In the genomic region with DNA sequence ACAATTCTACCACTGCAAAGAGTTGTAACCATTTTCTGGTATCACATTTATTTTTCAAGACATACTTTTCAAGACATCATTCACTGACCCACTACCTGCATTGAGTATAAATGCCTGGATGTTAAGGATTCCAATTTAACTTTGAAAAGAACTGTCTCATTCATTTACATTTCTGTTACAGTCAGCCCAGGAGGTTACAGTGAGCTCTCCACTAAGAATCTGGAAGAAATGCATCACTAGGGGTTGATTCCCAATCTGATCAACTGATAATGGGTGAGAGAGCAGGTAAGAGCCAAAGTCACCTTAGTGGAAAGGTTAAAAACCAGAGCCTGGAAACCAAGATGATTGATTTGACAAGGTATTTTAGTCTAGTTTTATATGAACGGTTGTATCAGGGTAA, we compare ENCODE assay signal across 16 cellular contexts.
A peak's percentile ranks its signal among the peaks of the same experiment; 100 is the strongest.
DNase-seq lines count a peak whose midpoint lies in the region; ATAC-seq and TF ChIP-seq lines count a peak whose summit lies in the region.
"Had no signal": no experiment of that assay in that cellular context is flagged by ENCODE, and none has a peak within 500 bp of the region (broad histone marks: within the 10 kb centered on the region; RNA-seq: fewer than 3 reads in every experiment).

No MANE protein-coding gene starts in this region.

- ATAC-seq in WTC11 (peak; percentile 71), left lobe of liver (no peak)
- ATAC-seq: HCT116 had no signal

- TF ChIP-seq CTCF in WTC11 (IDR thresholded peaks at IDR 0.05) (no peak), MCF 10A (IDR thresholded peaks at IDR 0.05; ENCODE audit: unreplicated experiment) (no peak)

- no peaks in the 10 kb centered on the region for H3K36me3 ChIP-seq in iPS-15b (ENCODE audit: control insufficient read depth, insufficient read depth, low read length)

- H3K36me3 Mint-ChIP-seq in WTC11 (no peaks in the 10 kb centered on the region), MCF 10A (ENCODE audit: insufficient read depth, unreplicated experiment) (no peaks in the 10 kb centered on the region)
- H3K36me3 Mint-ChIP-seq: CD4-positive, alpha-beta memory T cell had no signal

- POLR2A ChIA-PET in WTC11 (lab: Charles Lee), result no interaction called here
- POLR2A ChIA-PET in MCF 10A (lab: Yijun Ruan, JAX), result no interaction called here

- no peaks in the 10 kb centered on the region for H3K27me3 ChIP-seq in iPS-15b (ENCODE audit: control insufficient read depth, insufficient read depth, low read length)

- H3K27ac Mint-ChIP-seq in WTC11 (peak overlapping the region; percentile 0; the same call in 1 of the 2 replicates), MCF 10A (ENCODE audit: low read depth, unreplicated experiment) (no peak overlapping the region)
- H3K27ac Mint-ChIP-seq: CD4-positive, alpha-beta memory T cell had no signal

- H3K27me3 Mint-ChIP-seq in WTC11 (ENCODE audit: low read depth) (peaks cover 2% of the 10 kb centered on the region; the same call in 1 of the 2 replicates), MCF 10A (ENCODE audit: insufficient read depth, unreplicated experiment) (no peaks in the 10 kb centered on the region)
- H3K27me3 Mint-ChIP-seq: CD4-positive, alpha-beta memory T cell had no signal

- peaks cover 3% of the 10 kb centered on the region for H3K9me3 Mint-ChIP-seq in WTC11
- H3K9me3 Mint-ChIP-seq in MCF 10A (ENCODE audit: unreplicated experiment), result no peaks in the 10 kb centered on the region

- H3K4me1 ChIP-seq in iPS-15b (ENCODE audit: control insufficient read depth, insufficient read depth, low read length), result peaks cover 20% of the 10 kb centered on the region

- peak; percentile 40 for DNase-seq in HT-29 (ENCODE audit: low spot score)
- DNase-seq in WTC11 (ENCODE audit: low spot score), result no peak
- DNase-seq in MCF 10A (ENCODE audit: unreplicated experiment), result no peak
- no peak for DNase-seq in left lobe of liver (ENCODE audit: low spot score)
- DNase-seq in NCI-H1436 treated with DMSO at 0.1 percent for 48 hours (lab: John Stamatoyannopoulos, UW), result no peak
- DNase-seq: C1 segment of cervical spinal cord; Calu3; CD4-positive, alpha-beta memory T cell; COR-L47; DMS53; DMS79 treated with DMSO at 0.1 percent for 48 hours; GF-D8; GOT3; H7 had no signal

- H3K4me1 Mint-ChIP-seq in WTC11 (peaks cover 30% of the 10 kb centered on the region), MCF 10A (ENCODE audit: insufficient read depth, unreplicated experiment) (no peaks in the 10 kb centered on the region)
- H3K4me1 Mint-ChIP-seq: CD4-positive, alpha-beta memory T cell had no signal

- H3K4me3 Mint-ChIP-seq in WTC11, result no peak overlapping the region
- H3K4me3 Mint-ChIP-seq in MCF 10A (ENCODE audit: unreplicated experiment), result no peak overlapping the region
- H3K4me3 Mint-ChIP-seq: CD4-positive, alpha-beta memory T cell had no signal

- intact Hi-C loops in MCF 10A (cut with micrococcal nuclease), result no loop called here

- peak overlapping the region; percentile 11 for H3K4me3 ChIP-seq in iPS-15b (ENCODE audit: low read depth, low read length)

- no TSS peak for BruUV-seq in MCF 10A (replicated peaks; lab: Mats Ljungman, UMichigan)

- CTCF ChIA-PET in WTC11 (lab: Charles Lee) (no interaction called here), MCF 10A (lab: Yijun Ruan, JAX) (interaction anchor here (0.6 kb wide), 1 partner anchor 55 kb away, joined by 3 read pairs; no protein-coding TSS in a partner anchor)

- no peaks in the 10 kb centered on the region for H3K9me3 ChIP-seq in iPS-15b (ENCODE audit: control insufficient read depth, insufficient read depth, low read length)

- H3K9ac ChIP-seq in iPS-15b (ENCODE audit: low read depth, low read length), result no peak overlapping the region

TF ChIP-seq in WTC11, 78 proteins besides CTCF, POLR2A, EP300 and RAD21 (continues in another document):
- TF ChIP-seq TEAD1 (CRISPR knock-in tag; IDR thresholded peaks at IDR 0.05) (no peak), FOXP1 (CRISPR knock-in tag; IDR thresholded peaks at IDR 0.05; ENCODE audit: borderline replicate concordance) (no peak), NR1H2 (CRISPR knock-in tag; IDR thresholded peaks at IDR 0.05) (no peak), SOX15 (CRISPR knock-in tag; IDR thresholded peaks at IDR 0.05) (no peak), NFE2L1 (CRISPR knock-in tag; IDR thresholded peaks at IDR 0.05) (no peak), ATF6 (CRISPR knock-in tag; IDR thresholded peaks at IDR 0.05) (no peak), NFYB (CRISPR knock-in tag; conservative IDR thresholded peaks at IDR 0.05; ENCODE audit: low read depth) (no peak), ATF1 (CRISPR knock-in tag; IDR thresholded peaks at IDR 0.05) (no peak), CREM (CRISPR knock-in tag; IDR thresholded peaks at IDR 0.05) (no peak)
- TF ChIP-seq, protein P1, sequence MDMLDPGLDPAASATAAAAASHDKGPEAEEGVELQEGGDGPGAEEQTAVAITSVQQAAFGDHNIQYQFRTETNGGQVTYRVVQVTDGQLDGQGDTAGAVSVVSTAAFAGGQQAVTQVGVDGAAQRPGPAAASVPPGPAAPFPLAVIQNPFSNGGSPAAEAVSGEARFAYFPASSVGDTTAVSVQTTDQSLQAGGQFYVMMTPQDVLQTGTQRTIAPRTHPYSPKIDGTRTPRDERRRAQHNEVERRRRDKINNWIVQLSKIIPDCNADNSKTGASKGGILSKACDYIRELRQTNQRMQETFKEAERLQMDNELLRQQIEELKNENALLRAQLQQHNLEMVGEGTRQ (CRISPR knock-in tag; IDR thresholded peaks at IDR 0.05), result no peak
- TF ChIP-seq, protein P2, sequence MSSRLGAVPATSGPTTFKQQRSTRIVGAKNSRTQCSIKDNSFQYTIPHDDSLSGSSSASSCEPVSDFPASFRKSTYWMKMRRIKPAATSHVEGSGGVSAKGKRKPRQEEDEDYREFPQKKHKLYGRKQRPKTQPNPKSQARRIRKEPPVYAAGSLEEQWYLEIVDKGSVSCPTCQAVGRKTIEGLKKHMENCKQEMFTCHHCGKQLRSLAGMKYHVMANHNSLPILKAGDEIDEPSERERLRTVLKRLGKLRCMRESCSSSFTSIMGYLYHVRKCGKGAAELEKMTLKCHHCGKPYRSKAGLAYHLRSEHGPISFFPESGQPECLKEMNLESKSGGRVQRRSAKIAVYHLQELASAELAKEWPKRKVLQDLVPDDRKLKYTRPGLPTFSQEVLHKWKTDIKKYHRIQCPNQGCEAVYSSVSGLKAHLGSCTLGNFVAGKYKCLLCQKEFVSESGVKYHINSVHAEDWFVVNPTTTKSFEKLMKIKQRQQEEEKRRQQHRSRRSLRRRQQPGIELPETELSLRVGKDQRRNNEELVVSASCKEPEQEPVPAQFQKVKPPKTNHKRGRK (CRISPR knock-in tag; IDR thresholded peaks at IDR 0.05; ENCODE audit: borderline replicate concordance), result no peak
- TF ChIP-seq, protein P3, sequence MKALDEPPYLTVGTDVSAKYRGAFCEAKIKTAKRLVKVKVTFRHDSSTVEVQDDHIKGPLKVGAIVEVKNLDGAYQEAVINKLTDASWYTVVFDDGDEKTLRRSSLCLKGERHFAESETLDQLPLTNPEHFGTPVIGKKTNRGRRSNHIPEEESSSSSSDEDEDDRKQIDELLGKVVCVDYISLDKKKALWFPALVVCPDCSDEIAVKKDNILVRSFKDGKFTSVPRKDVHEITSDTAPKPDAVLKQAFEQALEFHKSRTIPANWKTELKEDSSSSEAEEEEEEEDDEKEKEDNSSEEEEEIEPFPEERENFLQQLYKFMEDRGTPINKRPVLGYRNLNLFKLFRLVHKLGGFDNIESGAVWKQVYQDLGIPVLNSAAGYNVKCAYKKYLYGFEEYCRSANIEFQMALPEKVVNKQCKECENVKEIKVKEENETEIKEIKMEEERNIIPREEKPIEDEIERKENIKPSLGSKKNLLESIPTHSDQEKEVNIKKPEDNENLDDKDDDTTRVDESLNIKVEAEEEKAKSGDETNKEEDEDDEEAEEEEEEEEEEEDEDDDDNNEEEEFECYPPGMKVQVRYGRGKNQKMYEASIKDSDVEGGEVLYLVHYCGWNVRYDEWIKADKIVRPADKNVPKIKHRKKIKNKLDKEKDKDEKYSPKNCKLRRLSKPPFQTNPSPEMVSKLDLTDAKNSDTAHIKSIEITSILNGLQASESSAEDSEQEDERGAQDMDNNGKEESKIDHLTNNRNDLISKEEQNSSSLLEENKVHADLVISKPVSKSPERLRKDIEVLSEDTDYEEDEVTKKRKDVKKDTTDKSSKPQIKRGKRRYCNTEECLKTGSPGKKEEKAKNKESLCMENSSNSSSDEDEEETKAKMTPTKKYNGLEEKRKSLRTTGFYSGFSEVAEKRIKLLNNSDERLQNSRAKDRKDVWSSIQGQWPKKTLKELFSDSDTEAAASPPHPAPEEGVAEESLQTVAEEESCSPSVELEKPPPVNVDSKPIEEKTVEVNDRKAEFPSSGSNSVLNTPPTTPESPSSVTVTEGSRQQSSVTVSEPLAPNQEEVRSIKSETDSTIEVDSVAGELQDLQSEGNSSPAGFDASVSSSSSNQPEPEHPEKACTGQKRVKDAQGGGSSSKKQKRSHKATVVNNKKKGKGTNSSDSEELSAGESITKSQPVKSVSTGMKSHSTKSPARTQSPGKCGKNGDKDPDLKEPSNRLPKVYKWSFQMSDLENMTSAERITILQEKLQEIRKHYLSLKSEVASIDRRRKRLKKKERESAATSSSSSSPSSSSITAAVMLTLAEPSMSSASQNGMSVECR (CRISPR knock-in tag; IDR thresholded peaks at IDR 0.05; ENCODE audit: borderline replicate concordance), result no peak
